ENCODE assay signal across 18 cellular contexts in the genomic region with DNA sequence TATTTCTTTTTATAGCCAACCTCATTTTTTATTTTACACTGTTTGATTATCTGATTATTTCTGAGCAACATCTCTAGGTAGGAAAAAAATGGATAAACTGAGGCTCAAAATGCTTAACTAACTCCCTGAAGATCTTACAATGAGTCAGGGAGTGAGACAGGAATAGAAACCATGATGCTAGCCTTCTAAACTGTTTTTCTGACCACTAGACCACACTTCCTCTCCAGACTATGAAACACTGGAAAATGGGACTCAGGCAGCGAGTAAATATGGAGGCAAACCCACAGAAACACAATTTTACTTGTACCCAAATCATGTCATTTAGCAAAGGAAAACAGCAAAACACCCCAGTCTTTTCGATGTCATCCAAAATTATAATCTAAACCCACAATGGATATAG.
"Had no signal": no experiment of that assay in that cellular context is flagged by ENCODE, and none has a peak within 500 bp of the region (broad histone marks: within the 10 kb centered on the region; RNA-seq: fewer than 3 reads in every experiment).

No MANE protein-coding gene starts in this region.

- H3K9ac ChIP-seq: parathyroid adenoma had no signal

- H3K4me3 ChIP-seq: body of pancreas, gastroesophageal sphincter, left ventricle myocardium inferior, right atrium auricular region, skin epidermis had no signal

- H3K27ac Mint-ChIP-seq: activated CD8-positive, alpha-beta T cell treated with anti-CD3 and anti-CD28 coated beads for 36 hours; activated naive CD4-positive, alpha-beta T cell treated with anti-CD3 and anti-CD28 coated beads, Interleukin-2, amount 10 ng/mL, durations not matched to agents 7 days and 5 days had no signal

- H3K27me3 ChIP-seq: body of pancreas, gastroesophageal sphincter, right atrium auricular region had no signal

- H3K4me1 ChIP-seq: body of pancreas had no signal

- ATAC-seq: activated CD8-positive, alpha-beta T cell treated with anti-CD3 and anti-CD28 coated beads for 36 hours; body of pancreas; effector memory CD8-positive, alpha-beta T cell; gastroesophageal sphincter had no signal

- H3K4me3 Mint-ChIP-seq: activated CD8-positive, alpha-beta T cell treated with anti-CD3 and anti-CD28 coated beads for 36 hours; activated naive CD4-positive, alpha-beta T cell treated with anti-CD3 and anti-CD28 coated beads, Interleukin-2, amount 10 ng/mL, durations not matched to agents 7 days and 5 days; effector memory CD8-positive, alpha-beta T cell; neural crest cell had no signal

- DNase-seq: activated CD4-positive, alpha-beta T cell treated with anti-CD3 and anti-CD28 coated beads for 1 hour; activated CD8-positive, alpha-beta memory T cell treated with anti-CD3 and anti-CD28 coated beads, Interleukin-2, amount 50 U/mL, for 48 hours; activated CD8-positive, alpha-beta T cell treated with anti-CD3 and anti-CD28 coated beads for 36 hours; activated naive CD4-positive, alpha-beta T cell treated with anti-CD3 and anti-CD28 coated beads, Interleukin-2, amount 10 ng/mL, durations not matched to agents 7 days and 5 days; body of pancreas; central memory CD4-positive, alpha-beta T cell; cortex of kidney; effector memory CD8-positive, alpha-beta T cell; islet precursor cell; left ventricle myocardium inferior; mesendoderm; substantia nigra had no signal

- H3K36me3 ChIP-seq: gastroesophageal sphincter, left ventricle myocardium inferior, right atrium auricular region had no signal

- H3K9me3 Mint-ChIP-seq: effector memory CD8-positive, alpha-beta T cell had no signal

- H3K9me3 ChIP-seq: body of pancreas, gastroesophageal sphincter had no signal

- H3K27ac ChIP-seq: body of pancreas, epithelial cell of prostate, gastroesophageal sphincter, left ventricle myocardium inferior, parathyroid adenoma, right atrium auricular region had no signal
